ENCODE assay signal across 15 cellular contexts in the genomic region with DNA sequence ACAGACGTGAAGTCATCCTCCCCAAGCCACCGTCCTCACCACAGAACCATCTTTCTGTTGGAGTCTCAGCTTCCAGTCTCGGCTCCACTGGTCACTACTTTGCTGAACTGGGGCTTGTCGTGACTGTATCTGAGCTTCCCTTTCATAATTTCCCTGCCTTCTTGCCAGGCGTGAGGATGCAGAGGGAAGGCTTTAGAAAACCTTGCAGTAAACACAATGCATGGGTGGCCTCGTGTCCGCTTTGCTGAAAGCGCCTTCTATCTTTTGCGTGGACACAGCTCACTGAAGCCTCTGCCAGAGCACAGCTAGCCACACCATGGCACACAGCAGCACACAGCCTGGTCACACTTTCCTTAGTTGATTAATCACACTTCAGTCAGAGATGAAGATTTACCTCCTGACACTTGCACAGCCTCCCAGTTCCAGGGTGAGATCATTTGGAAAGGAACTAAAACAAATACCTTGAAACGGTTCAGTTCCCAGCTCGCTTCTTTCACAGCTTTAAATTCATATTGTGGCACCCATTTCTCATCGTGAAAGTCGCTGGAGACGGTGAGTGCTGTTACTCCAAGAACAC. TPM values are rescaled to one million over a fixed set of nuclear protein-coding genes. Genes with fewer than 3 reads are reported as not detected.
DNase-seq lines count a peak whose midpoint lies in the region; TF ChIP-seq lines count a peak whose summit lies in the region.
"Had no signal": no experiment of that assay in that cellular context is flagged by ENCODE, and none has a peak within 500 bp of the region (broad histone marks: within the 10 kb centered on the region; RNA-seq: fewer than 3 reads in every experiment).

No MANE protein-coding gene starts in this region.

- CTCF ChIA-PET in mammary epithelial cell (lab: Charles Lee; ENCODE audit: low non-redundant PET): interaction anchor here (0.6 to 0.7 kb wide), 3 partner anchors 91 to 617 kb away, joined by 3 to 4 read pairs (median 3); no protein-coding TSS in a partner anchor

- H2BK5ac ChIP-seq in trophoblast cell (ENCODE audit: low read depth, low read length, poor library complexity): peak overlapping the region; percentile 22

- H2AK5ac ChIP-seq in trophoblast cell (ENCODE audit: low read length): peak overlapping the region; percentile 85

- no peak overlapping the region for H3K27ac ChIP-seq in trophoblast cell (ENCODE audit: low read depth, low read length)
- no peak overlapping the region for H3K27ac ChIP-seq in mammary epithelial cell (ENCODE audit: insufficient read depth, low read depth, low read length)
- H3K27ac ChIP-seq: parathyroid adenoma, thoracic aorta had no signal

- H2AFZ ChIP-seq in trophoblast cell (ENCODE audit: insufficient read depth, low read length, poor library complexity) (no peak overlapping the region), mammary epithelial cell (ENCODE audit: low read depth, low read length) (no peak overlapping the region)
- H2AFZ ChIP-seq: parathyroid adenoma had no signal

- intact Hi-C loops in mammary epithelial cell (cut with micrococcal nuclease): no loop called here

- H3K36me3 ChIP-seq in ES-I3 (ENCODE audit: insufficient read depth, low read length) (no peaks in the 10 kb centered on the region), trophoblast cell (ENCODE audit: control insufficient read depth in 1 of 2, insufficient read depth in 2 of 2, low read length in 2 of 2) (no peaks in the 10 kb centered on the region), mammary epithelial cell (ENCODE audit: insufficient read depth, low read length) (no peaks in the 10 kb centered on the region)
- H3K36me3 ChIP-seq: thoracic aorta had no signal

- H4K91ac ChIP-seq in trophoblast cell (ENCODE audit: low read depth, low read length): peak overlapping the region; percentile 21

- no TSS peak for BruUV-seq in mammary epithelial cell (replicated peaks; lab: Mats Ljungman, UMichigan)

- H3K9me3 ChIP-seq in ES-I3 (ENCODE audit: control insufficient read depth, insufficient read depth, low read length) (no peaks in the 10 kb centered on the region), trophoblast cell (ENCODE audit: insufficient read depth, low read depth, low read length) (peaks cover 10% of the 10 kb centered on the region), mammary epithelial cell (replicated peaks; ENCODE audit: insufficient read depth, low read length) (no peaks in the 10 kb centered on the region)
- H3K9me3 ChIP-seq: thoracic aorta had no signal

- H3K4me3 ChIP-seq in trophoblast cell (ENCODE audit: low read depth, low read length) (no peak overlapping the region), mammary epithelial cell (replicated peaks in 1 of 3; ENCODE audit: insufficient read depth in 1 of 3, low read depth in 2 of 3, low read length in 3 of 3) (no peak overlapping the region)
- H3K4me3 ChIP-seq: thoracic aorta had no signal

- H3K79me1 ChIP-seq in trophoblast cell (ENCODE audit: low read length): peaks cover 25% of the 10 kb centered on the region

- in situ Hi-C loops in mammary epithelial cell (cut with MboI; ENCODE audit: low sequenced_read_pairs in 2 of 2): loop anchor here in 1 of 2 donors (5.0 kb wide), 1 partner anchor 126 kb away; no protein-coding TSS in a partner anchor

- H3K4me2 ChIP-seq in trophoblast cell (ENCODE audit: low read length): no peak overlapping the region
- H3K4me2 ChIP-seq in mammary epithelial cell (ENCODE audit: insufficient read depth, low read depth, low read length): no peak overlapping the region

- DNase-seq in RPMI7951 (ENCODE audit: low read depth) (peak; percentile 32), glomerular visceral epithelial cell (ENCODE audit: extremely low spot score) (peak; percentile 92), trophoblast cell (no peak), LoVo (ENCODE audit: low spot score) (no peak), mammary epithelial cell (no peak)
- no peak for DNase-seq in activated naive CD4-positive, alpha-beta T cell treated with anti-CD3 and anti-CD28 coated beads, Interleukin-2, amount 50 U/mL, for 16 hours
- no peak for DNase-seq in activated CD4-positive, alpha-beta T cell treated with anti-CD3 and anti-CD28 coated beads for 4 hours
- DNase-seq: NCI-H187 treated with DMSO at 0.1 percent for 48 hours had no signal

- peak overlapping the region; percentile 78 for H2BK12ac ChIP-seq in trophoblast cell (ENCODE audit: low read length)

- peak overlapping the region; percentile 16 for H3K14ac ChIP-seq in trophoblast cell (ENCODE audit: low read length)

- no peaks in the 10 kb centered on the region for H3K27me3 ChIP-seq in trophoblast cell (ENCODE audit: insufficient read depth, low read length)
- H3K27me3 ChIP-seq in mammary epithelial cell (ENCODE audit: insufficient read depth, low read length): no peaks in the 10 kb centered on the region

- peak overlapping the region; percentile 23 for H2BK120ac ChIP-seq in trophoblast cell (ENCODE audit: insufficient read depth, low read length, poor library complexity)

- no CpG with 5 or more reads among the region's 14 CpGs for WGBS in trophoblast cell (ENCODE audit: extremely low coverage, insufficient coverage, insufficient read length)
- WGBS in mammary epithelial cell (ENCODE audit: low coverage, missing lambda C conversion rate): 96% methylated on average over 14 of the region's 14 CpGs

- peak overlapping the region; percentile 56 for H4K12ac ChIP-seq in trophoblast cell (ENCODE audit: low read depth, low read length)

- H4K8ac ChIP-seq in trophoblast cell (ENCODE audit: low read depth, low read length): peak overlapping the region; percentile 48

- dilution Hi-C loops in mammary epithelial cell (cut with HindIII; ENCODE audit: low sequenced_read_pairs): no loop called here

- H3K4ac ChIP-seq in trophoblast cell (ENCODE audit: low read depth, low read length): peak overlapping the region; percentile 1

- no peaks in the 10 kb centered on the region for H4K20me1 ChIP-seq in mammary epithelial cell (ENCODE audit: insufficient read depth, low read length)

- peaks cover 9% of the 10 kb centered on the region; the same call in 1 of the 2 replicates for H3K4me1 ChIP-seq in ES-I3 (ENCODE audit: insufficient read depth, low read length)
- peaks cover 9 to 12% of the 10 kb centered on the region in 2 experiments for H3K4me1 ChIP-seq in trophoblast cell (ENCODE audit: control insufficient read depth in 1 of 2, insufficient read depth in 2 of 2, low read length in 2 of 2)
- H3K4me1 ChIP-seq in mammary epithelial cell (ENCODE audit: insufficient read depth, low read length): peaks cover 9% of the 10 kb centered on the region

- H3K79me2 ChIP-seq in trophoblast cell (ENCODE audit: control insufficient read depth, insufficient read depth, low read length, poor library complexity) (no peaks in the 10 kb centered on the region), mammary epithelial cell (ENCODE audit: insufficient read depth, low read length) (no peaks in the 10 kb centered on the region)
- H3K79me2 ChIP-seq: parathyroid adenoma had no signal

- no peak overlapping the region for H3K23ac ChIP-seq in trophoblast cell (ENCODE audit: low read length)

- no peak for TF ChIP-seq CTCF in mammary epithelial cell (conservative IDR thresholded peaks at IDR 0.05 in 1 of 2, IDR thresholded peaks at IDR 0.05 in 1 of 2; ENCODE audit: extremely low read depth in 1 of 2, insufficient read depth in 1 of 2, low read depth in 1 of 2, low read length in 2 of 2)

- H3K18ac ChIP-seq in trophoblast cell (ENCODE audit: low read length): peak overlapping the region; percentile 25

- H3K9ac ChIP-seq in ES-I3 (ENCODE audit: low read depth, low read length) (peak overlapping the region; percentile 33; the same call in 1 of the 2 replicates), trophoblast cell (ENCODE audit: low read length) (peak overlapping the region; percentile 21), mammary epithelial cell (ENCODE audit: insufficient read depth, low read length) (no peak overlapping the region)
- H3K9ac ChIP-seq: parathyroid adenoma had no signal

RNA-seq across cellular contexts. Expression of a gene that starts 2.8 kb away (rescaled TPM):
- total RNA-seq in RPMI7951 (2014; rRNA removed; shearing (Covaris generic)): not detected in 2 replicates
- polyA plus RNA-seq in trophoblast cell (2013): 0.05 and 0.11 TPM in 2 replicates
- not detected for total RNA-seq in mammary epithelial cell
- not detected for polyA plus RNA-seq in mammary epithelial cell
- not detected for polyA minus RNA-seq in mammary epithelial cell
- total RNA-seq: activated CD4-positive, alpha-beta memory T cell treated with anti-CD3 and anti-CD28 coated beads, Interleukin-2, amount 10 ng/mL, durations not matched to agents 7 days and 5 days; G401; left lobe of liver; sciatic nerve; thoracic aorta had no signal

Comparison
In these comparisons a context has a peak if more than half of its experiments do, and no peak if none do; other contexts are left out.
1. DNase-seq: peak in RPMI7951 (single experiment) and glomerular visceral epithelial cell (single experiment); none in trophoblast cell (0 of 2), LoVo (single experiment), mammary epithelial cell (single experiment), activated naive CD4-positive, alpha-beta T cell treated with anti-CD3 and anti-CD28 coated beads, Interleukin-2, amount 50 U/mL, for 16 hours (single experiment) and activated CD4-positive, alpha-beta T cell treated with anti-CD3 and anti-CD28 coated beads for 4 hours (0 of 2).